ENCODE assay signal across 16 cellular contexts in the genomic region with DNA sequence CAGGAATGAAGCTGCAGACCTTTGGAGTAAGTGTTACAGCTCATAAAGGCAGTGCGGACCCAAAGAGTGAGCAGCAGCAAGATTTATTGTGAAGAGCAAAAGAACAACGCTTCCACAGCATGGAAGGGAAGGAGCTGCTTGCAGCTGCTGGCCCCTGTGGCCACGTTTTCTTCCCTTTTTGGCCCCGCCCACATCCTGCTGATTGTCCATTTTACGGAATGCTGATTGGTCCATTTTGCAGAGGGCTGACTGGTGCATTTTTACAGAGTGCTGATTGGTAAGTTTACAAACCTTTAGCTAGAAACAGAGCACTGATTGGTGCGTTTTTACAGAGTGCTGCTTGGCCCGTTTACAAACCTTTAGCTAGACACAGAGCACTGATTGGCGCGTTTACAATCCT.
"Had no signal": no experiment of that assay in that cellular context is flagged by ENCODE, and none has a peak within 500 bp of the region (broad histone marks: within the 10 kb centered on the region; RNA-seq: fewer than 3 reads in every experiment).

No MANE protein-coding gene starts in this region.

- H3K9me3 ChIP-seq: SJSA1 had no signal

- H3K4me3 ChIP-seq: SJSA1 had no signal

- DNase-seq: activated CD4-positive, alpha-beta T cell treated with anti-CD3 and anti-CD28 coated beads for 4 hours; activated CD4-positive, alpha-beta T cell treated with anti-CD3 and anti-CD28 coated beads, Interleukin-2, amount 50 U/mL, for 4 hours; activated CD8-positive, alpha-beta T cell treated with anti-CD3 and anti-CD28 coated beads, Interleukin-2, amount 10 ng/mL, durations not matched to agents 7 days and 5 days; activated effector memory CD4-positive, alpha-beta T cell treated with anti-CD3 and anti-CD28 coated beads, Interleukin-2, amount 50 U/mL, for 16 hours; activated naive CD4-positive, alpha-beta T cell treated with anti-CD3 and anti-CD28 coated beads for 36 hours; activated T-cell treated with anti-CD3 and anti-CD28 coated beads, Interleukin-2, amount 50 U/mL, for 24 hours; amygdala; KBM-7; NCI-H1092; NCI-H1417; NCI-H1930; NCI-H345; NCI-H510A; NCI-H526 treated with DMSO at 0.1 percent for 48 hours; SHP77 had no signal

- H3K4me1 ChIP-seq: SJSA1 had no signal

- H3K27ac ChIP-seq: SJSA1 had no signal

- H3K27me3 ChIP-seq: SJSA1 had no signal

- H3K36me3 ChIP-seq: SJSA1 had no signal
